8 cellular contexts compared by ENCODE assay signal in genomic region chr6:101393291-101394251, GRCh38. TPM values are rescaled to one million over a fixed set of nuclear protein-coding genes. Genes with fewer than 3 reads are reported as not detected.
DNase-seq lines count a peak whose midpoint lies in the region; ATAC-seq and TF ChIP-seq lines count a peak whose summit lies in the region.

TSS of gene GRIK2 (plus strand) at chr6:101393708.

- ATAC-seq in HG03442 (IDR thresholded peaks at IDR 0.05; ENCODE audit: unreplicated experiment) (peak; percentile 81), GM18505 (IDR thresholded peaks at IDR 0.05; ENCODE audit: unreplicated experiment) (no peak)

- DNase-seq in NCI-H510A treated with DMSO at 0.1 percent for 48 hours (lab: John Stamatoyannopoulos, UW), result peak; percentile 35
- no peak for DNase-seq in NCI-H510A (lab: John Stamatoyannopoulos, UW)
- no peak for DNase-seq in NT2/D1 (ENCODE audit: low read depth, low spot score)
- DNase-seq in ecto neural progenitor cell (ENCODE audit: low spot score), result peak; percentile 83
- DNase-seq in RKO (ENCODE audit: low spot score), result no peak

- H3K4me3 ChIP-seq in NT2/D1 (ENCODE audit: insufficient read length, low read depth) (peak within 1 kb of the TSS; percentile 72), mesodermal cell (ENCODE audit: extremely low read depth, insufficient read depth, low read length, poor library complexity, severe bottlenecking) (peak within 1 kb of the TSS; percentile 45)

- no peaks in the 10 kb centered on the region for H3K36me3 ChIP-seq in NT2/D1 (ENCODE audit: insufficient read depth, insufficient read length, low read length)
- H3K36me3 ChIP-seq in mesodermal cell (ENCODE audit: control insufficient read depth, insufficient read depth, low read length), result no peaks in the 10 kb centered on the region

- WGBS in mesodermal cell (ENCODE audit: insufficient coverage in 2 of 2), 2 experiments, result 0 to 1% methylated on average over 31 to 49 of the region's 71 CpGs

- H3K9me3 ChIP-seq in NT2/D1 (ENCODE audit: insufficient read depth, low read length) (no peaks in the 10 kb centered on the region), mesodermal cell (ENCODE audit: control insufficient read depth, low read length) (no peaks in the 10 kb centered on the region)

- no peak for TF ChIP-seq POLR2A in GM18505 (IDR thresholded peaks at IDR 0.05; ENCODE audit: borderline replicate concordance, extremely low read depth, insufficient read depth, insufficient read length)

- peak within 1 kb of the TSS; percentile 33 for H3K9ac ChIP-seq in NT2/D1 (ENCODE audit: insufficient read length, low read depth)

- H3K27me3 ChIP-seq in NT2/D1 (ENCODE audit: insufficient read depth, insufficient read length), result peaks cover 35% of the 10 kb centered on the region

- no peaks in the 10 kb centered on the region for H3K4me1 ChIP-seq in NT2/D1 (ENCODE audit: insufficient read depth, insufficient read length)
- H3K4me1 ChIP-seq in mesodermal cell (ENCODE audit: control insufficient read depth, insufficient read depth, low read length, poor library complexity, severe bottlenecking), result peaks cover 10% of the 10 kb centered on the region

- H3K27ac ChIP-seq in mesodermal cell (ENCODE audit: low read depth, low read length, severe bottlenecking), result peak within 1 kb of the TSS; percentile 34

RNA-seq across cellular contexts. Expression of gene GRIK2, which starts in this region (rescaled TPM):
- polyA plus RNA-seq in mesodermal cell (2013, experiment 1 of 2), result 7.9 TPM
- polyA plus RNA-seq in mesodermal cell (2013, experiment 2 of 2), result 7.3 TPM

Comparison
In these comparisons a context has a peak if more than half of its experiments do, and no peak if none do; other contexts are left out.
1. DNase-seq: peak in NCI-H510A treated with DMSO at 0.1 percent for 48 hours (single experiment) and ecto neural progenitor cell (single experiment); none in NCI-H510A (single experiment), NT2/D1 (single experiment) and RKO (single experiment).